Comparison of ENCODE assay signal across 20 cellular contexts in genomic region chr20:34586488-34587163, GRCh38. TPM values are rescaled to one million over a fixed set of nuclear protein-coding genes. Genes with fewer than 3 reads are reported as not detected.
DNase-seq lines count a peak whose midpoint lies in the region; ATAC-seq and TF ChIP-seq lines count a peak whose summit lies in the region.
"Had no signal": no experiment of that assay in that cellular context is flagged by ENCODE, and none has a peak within 500 bp of the region (broad histone marks: within the 10 kb centered on the region; RNA-seq: fewer than 3 reads in every experiment).

No MANE protein-coding gene starts in this region.

- DNase-seq in cardiac muscle cell (ENCODE audit: low read depth in 1 of 2, low spot score in 1 of 2), result no peak
- no peak for DNase-seq in left ventricle myocardium inferior
- DNase-seq in T-helper 17 cell, result no peak
- DNase-seq in esophagus muscularis mucosa (ENCODE audit: extremely low spot score), result peak; percentile 31
- no peak for DNase-seq in SIG-M5 treated with dmso at 0.1 percent for 504 hours (lab: John Stamatoyannopoulos, UW; ENCODE audit: unreplicated experiment)
- DNase-seq: CD4-positive, CD25-positive, alpha-beta regulatory T cell; CD8-positive, alpha-beta T cell; DMS 273 treated with DMSO at 0.1 percent for 48 hours; DMS79; EL; GDM1; GOT3; HCEC 1CT had no signal

- intact Hi-C loops in left ventricle myocardium inferior (cut with micrococcal nuclease), result no loop called here
- intact Hi-C loops in esophagus muscularis mucosa (cut with DNase I), result no loop called here

- H3K4me1 Mint-ChIP-seq in T-helper 17 cell, result peaks cover 2% of the 10 kb centered on the region

- no peak for TF ChIP-seq CTCF in cardiac muscle cell (IDR thresholded peaks at IDR 0.05; ENCODE audit: low read depth, low read length)
- TF ChIP-seq CTCF in left ventricle myocardium inferior (IDR thresholded peaks at IDR 0.05; ENCODE audit: borderline replicate concordance), result no peak
- no peak for TF ChIP-seq CTCF in esophagus muscularis mucosa (IDR thresholded peaks at IDR 0.05)

- no peak overlapping the region for H3K4me3 ChIP-seq in cardiac muscle cell
- no peak overlapping the region for H3K4me3 ChIP-seq in left ventricle myocardium inferior
- H3K4me3 ChIP-seq in esophagus muscularis mucosa, result no peak overlapping the region
- H3K4me3 ChIP-seq: BLaER1, GM12878 had no signal

- H3K27ac Mint-ChIP-seq in T-helper 17 cell, result peak overlapping the region; percentile 14
- H3K27ac Mint-ChIP-seq: B cell; CD8-positive, alpha-beta T cell had no signal

- H3K27ac ChIP-seq in cardiac muscle cell (peak overlapping the region; percentile 8), left ventricle myocardium inferior (replicated peaks) (no peak overlapping the region), esophagus muscularis mucosa (replicated peaks in 1 of 4) (no peak overlapping the region)
- H3K27ac ChIP-seq: 22Rv1, BLaER1, C4-2B had no signal

- peaks cover 13% of the 10 kb centered on the region for H3K4me1 ChIP-seq in cardiac muscle cell (ENCODE audit: low read depth)
- H3K4me1 ChIP-seq in left ventricle myocardium inferior, result peaks cover 42% of the 10 kb centered on the region
- peaks cover 8 to 17% (median 13%) of the 10 kb centered on the region in 4 donors for H3K4me1 ChIP-seq in esophagus muscularis mucosa

- H3K36me3 Mint-ChIP-seq in T-helper 17 cell (ENCODE audit: low read depth), result peaks cover 3% of the 10 kb centered on the region

- H3K9me3 ChIP-seq in cardiac muscle cell (ENCODE audit: low read depth) (no peaks in the 10 kb centered on the region), left ventricle myocardium inferior (replicated peaks) (no peaks in the 10 kb centered on the region), T-helper 17 cell (ENCODE audit: control insufficient read depth, low read length, poor library complexity, severe bottlenecking) (no peaks in the 10 kb centered on the region), esophagus muscularis mucosa (no peaks in the 10 kb centered on the region)
- H3K9me3 ChIP-seq: BLaER1 had no signal

- no peaks in the 10 kb centered on the region for H3K27me3 Mint-ChIP-seq in T-helper 17 cell
- H3K27me3 Mint-ChIP-seq: B cell; CD4-positive, CD25-positive, alpha-beta regulatory T cell had no signal

- TF ChIP-seq POLR2A in esophagus muscularis mucosa (IDR thresholded peaks at IDR 0.05; ENCODE audit: low read depth), result no peak

- H3K36me3 ChIP-seq in cardiac muscle cell (no peaks in the 10 kb centered on the region), left ventricle myocardium inferior (peaks cover 15% of the 10 kb centered on the region), esophagus muscularis mucosa (peaks cover 0 to 48% (median 16%) of the 10 kb centered on the region in 4 donors)

- ATAC-seq in T-helper 17 cell (no peak), GM18867 (IDR thresholded peaks at IDR 0.05; ENCODE audit: unreplicated experiment) (no peak), HG02970 (IDR thresholded peaks at IDR 0.05; ENCODE audit: low FRiP score, unreplicated experiment) (no peak)
- ATAC-seq: CD8-positive, alpha-beta T cell; GM12878 had no signal

- TF ChIP-seq EP300 in esophagus muscularis mucosa (IDR thresholded peaks at IDR 0.05), result no peak

- WGBS in esophagus muscularis mucosa, result 84% methylated on average over 9 of the region's 9 CpGs

- H3K4me3 Mint-ChIP-seq in T-helper 17 cell, result no peak overlapping the region
- H3K4me3 Mint-ChIP-seq: B cell; CD4-positive, CD25-positive, alpha-beta regulatory T cell; CD8-positive, alpha-beta T cell had no signal

- H3K27me3 ChIP-seq in cardiac muscle cell, result no peaks in the 10 kb centered on the region
- no peaks in the 10 kb centered on the region for H3K27me3 ChIP-seq in left ventricle myocardium inferior (ENCODE audit: low read depth)
- H3K27me3 ChIP-seq in esophagus muscularis mucosa, result no peaks in the 10 kb centered on the region
- H3K27me3 ChIP-seq: BLaER1 had no signal

RNA-seq across cellular contexts. Expression of gene MAP1LC3A, which starts 28.1 kb away (rescaled TPM):
- total RNA-seq in cardiac muscle cell (24.3 and 38.7 TPM in 2 replicates), left ventricle myocardium inferior (110 TPM), T-helper 17 cell (10 to 100 TPM; 11.7 to 13.7 TPM), esophagus muscularis mucosa (100 to 1,000 TPM in 3 of 4 donors, 10 to 100 TPM in 1; 83.9 to 152 (median 111) TPM)
- 29.7 and 54.0 TPM in 2 replicates for polyA plus RNA-seq in cardiac muscle cell
